Comparison of ENCODE assay signal across 9 cellular contexts in genomic region chr20:36541227-36542018, GRCh38. TPM values are rescaled to one million over a fixed set of nuclear protein-coding genes. Genes with fewer than 3 reads are reported as not detected.
DNase-seq lines count a peak whose midpoint lies in the region; ATAC-seq, FAIRE-seq and TF ChIP-seq lines count a peak whose summit lies in the region.
"Had no signal": no experiment of that assay in that cellular context is flagged by ENCODE, and none has a peak within 500 bp of the region (broad histone marks: within the 10 kb centered on the region; RNA-seq: fewer than 3 reads in every experiment).

TSS of gene MYL9 (plus strand) at chr20:36541519. CDS start at chr20:36544885, 3,366 bp downstream.

- no peak within 1 kb of the TSS for H3K27ac ChIP-seq in GM12878 (ENCODE audit: control insufficient read depth, insufficient read depth)
- H3K27ac ChIP-seq: 22Rv1 had no signal

- WGBS in GM12878 (ENCODE audit: insufficient coverage, insufficient replicate concordance, low lambda C conversion rate, missing lambda C conversion rate) = 73% methylated on average over 21 of the region's 48 CpGs

- no peak for TF ChIP-seq EP300 in GM12878 (IDR thresholded peaks at IDR 0.05; ENCODE audit: borderline replicate concordance in 1 of 2, control insufficient read depth in 1 of 2, low read depth in 2 of 2, low read length in 2 of 2)

- no peaks in the 10 kb centered on the region for H4K20me1 ChIP-seq in GM12878 (ENCODE audit: control insufficient read depth, insufficient read depth)

- SMC1A ChIA-PET in GM12878 (lab: Charles Lee; ENCODE audit: uncharacterized antibody, unreplicated experiment) = no interaction called here

- TF ChIP-seq RAD21 in GM12878 (IDR thresholded peaks at IDR 0.05; ENCODE audit: insufficient read depth, low read depth, low read length) = no peak

- TF ChIP-seq POLR2A in GM12878 (IDR thresholded peaks at IDR 0.05; ENCODE audit: low read depth, low read length) = no peak

- peak within 1 kb of the TSS; percentile 50; the same call in 1 of the 2 replicates for H3K4me3 ChIP-seq in GM12878
- peak within 1 kb of the TSS; percentile 62 for H3K4me3 ChIP-seq in iPS-11a (ENCODE audit: low read depth, low read length)

- peak within 1 kb of the TSS; percentile 55 for H3K4me2 ChIP-seq in GM12878 (ENCODE audit: control insufficient read depth, insufficient read depth)

- POLR2A ChIA-PET in GM12878 (lab: Charles Lee) = no interaction called here

- no peaks in the 10 kb centered on the region for H3K4me1 ChIP-seq in GM12878 (ENCODE audit: control insufficient read depth, insufficient read depth, low read length)

- BruUV-seq in GM12878 (replicated peaks; lab: Mats Ljungman, UMichigan) = no TSS peak

- TF ChIP-seq CTCF in GM12878 (IDR thresholded peaks at IDR 0.05 in 2 of 3, conservative IDR thresholded peaks at IDR 0.05 in 1 of 3; ENCODE audit: control insufficient read depth in 2 of 3, extremely low read depth in 1 of 3, insufficient read depth in 1 of 3, low read depth in 3 of 3, low read length in 3 of 3) = no peak

- H3K9me3 ChIP-seq in GM12878 (replicated peaks; ENCODE audit: control insufficient read depth, insufficient read depth, low read length) = no peaks in the 10 kb centered on the region

- H3K9ac ChIP-seq in GM12878 (ENCODE audit: control insufficient read depth, insufficient read depth, low read length) = no peak within 1 kb of the TSS

- DNase-seq in DMS53 (lab: John Stamatoyannopoulos, UW) (peak; percentile 77), DMS53 treated with DMSO at 0.1 percent for 48 hours (lab: John Stamatoyannopoulos, UW; ENCODE audit: unreplicated experiment) (no peak), GM12878 (ENCODE audit: low read depth, low spot score) (no peak), sciatic nerve (ENCODE audit: low spot score) (peak; percentile 96), SK-N-DZ (ENCODE audit: low spot score) (no peak)

- no peaks in the 10 kb centered on the region; the same call in 1 of the 2 replicates for H3K79me2 ChIP-seq in GM12878 (ENCODE audit: control insufficient read depth, insufficient read depth, low read length)

- intact Hi-C loops in GM12878 (cut with micrococcal nuclease; ENCODE audit: unreplicated experiment) = no loop called here
- intact Hi-C loops in sciatic nerve (cut with DNase I) = no loop called here

- ATAC-seq in GM12878 (peak; percentile 91), sciatic nerve (peak; percentile 85), HG03025 (IDR thresholded peaks at IDR 0.05; ENCODE audit: low FRiP score, unreplicated experiment) (no peak), HG02870 (IDR thresholded peaks at IDR 0.05; ENCODE audit: unreplicated experiment) (no peak)

- RAD21 ChIA-PET in GM12878 (lab: Charles Lee; ENCODE audit: unreplicated experiment) = no interaction called here

- in situ Hi-C loops in GM12878 (cut with MboI) = no loop called here

- no peak for FAIRE-seq in GM12878 (lab: Jason Lieb, UNC)

- CTCF ChIA-PET in GM12878 (lab: Yijun Ruan, JAX) = interaction anchor here (1.1 kb wide), 1 partner anchor 63 kb away, joined by 5 read pairs; no protein-coding TSS in a partner anchor

- no peaks in the 10 kb centered on the region for H3K36me3 ChIP-seq in GM12878 (ENCODE audit: control insufficient read depth in 2 of 2, insufficient read depth in 2 of 2, low read length in 1 of 2)

- H2AFZ ChIP-seq in GM12878 (ENCODE audit: control insufficient read depth, low read depth, low read length) = peak within 1 kb of the TSS; percentile 45

- H3K27me3 ChIP-seq in GM12878 (replicated peaks in 1 of 2; ENCODE audit: control insufficient read depth in 2 of 2, insufficient read depth in 2 of 2, low read length in 1 of 2) = no peaks in the 10 kb centered on the region

TF ChIP-seq in GM12878, 131 proteins besides CTCF, POLR2A, EP300 and RAD21:
- TF ChIP-seq NKRF (conservative IDR thresholded peaks at IDR 0.05) (no peak), SRF (IDR thresholded peaks at IDR 0.05; ENCODE audit: low read depth in 2 of 2, low read length in 2 of 2) (peak; percentile 56 to 84)

RNA-seq across cellular contexts. Expression of gene MYL9, which starts in this region (rescaled TPM):
- total RNA-seq in GM12878 (2013; cell fraction: nucleolus; rRNA removed) = 0.22 TPM in 1 of 2 replicates, not detected in the other
- total RNA-seq in GM12878 (2014; rRNA removed) (0.11 and 0.28 TPM in 2 replicates), GM12878 (2014; rRNA removed; fragmentation: Illumina TruSeq; extraction: Trizol) (0.37 and 0.54 TPM in 2 replicates), GM12878 (2021) (1.6 and 1.7 TPM in 2 replicates), sciatic nerve (709 TPM)
- 0.88 TPM for polyA plus RNA-seq in GM12878 (2011; ENCODE audit: low read depth)
- polyA plus RNA-seq in GM12878 (2011; rRNA removed) (not detected in 2 replicates), GM12878 (2014; fragmentation: Illumina TruSeq; extraction: Trizol) (0.66 TPM in 1 of 2 replicates, not detected in the other), GM12878 (2014; fragmentation: Nextera tagmentation; extraction: Ambion mirVana) (not detected), GM12878 (2014; rRNA removed) (0.56 and 0.64 TPM in 2 replicates), GM12878 (2016; fragmentation: Nextera tagmentation; extraction: Ambion mirVana) (under 1 TPM; 0.62 to 0.63 TPM)
- 0.03 TPM in 2 replicates for polyA plus RNA-seq in GM12878 (2011; cell fraction: cytosol; rRNA removed)
- polyA plus RNA-seq in GM12878 (2011; cell fraction: nucleus; rRNA removed) = not detected in 2 replicates
- 2.5 and 2.7 TPM in 2 replicates for polyA plus RNA-seq in GM12878 (2012)
- not detected in 2 replicates for polyA minus RNA-seq in GM12878 (2011; rRNA and poly(A)+ RNA removed)
- polyA minus RNA-seq in GM12878 (2011; cell fraction: cytosol; rRNA and poly(A)+ RNA removed) = not detected in 2 replicates
- polyA minus RNA-seq in GM12878 (2011; cell fraction: nucleus; rRNA and poly(A)+ RNA removed) = not detected in 2 replicates
- not detected in 2 replicates for polyA plus RNA-seq in SK-N-DZ (2014; cell fraction: cytosol; rRNA removed)
- polyA plus RNA-seq in SK-N-DZ (2014; cell fraction: nucleus; rRNA removed) = not detected in 2 replicates

Comparison
In these comparisons a context has a peak if more than half of its experiments do, and no peak if none do; other contexts are left out.
1. RNA of gene MYL9 (total RNA-seq): 709 TPM in sciatic nerve (single experiment); 0.11 to 1.7 TPM in GM12878; every median in the first group is over 100 times any median in the second.
2. DNase-seq: peak in DMS53 (single experiment) and sciatic nerve (single experiment); none in DMS53 treated with DMSO at 0.1 percent for 48 hours (single experiment), GM12878 (single experiment) and SK-N-DZ (single experiment).
3. ATAC-seq: peak in GM12878 (single experiment) and sciatic nerve (single experiment); none in HG03025 (single experiment) and HG02870 (single experiment).